8 cellular contexts compared by ENCODE assay signal in genomic region chr16:67874147-67874771, GRCh38. TPM values are rescaled to one million over a fixed set of nuclear protein-coding genes. Genes with fewer than 3 reads are reported as not detected.
A peak's percentile ranks its signal among the peaks of the same experiment; 100 is the strongest.
DNase-seq lines count a peak whose midpoint lies in the region; ATAC-seq, FAIRE-seq and TF ChIP-seq lines count a peak whose summit lies in the region.

No MANE protein-coding gene starts in this region.

- POLR2A ChIA-PET in WTC11 (lab: Charles Lee) = interaction anchor here (0.5 kb wide), 1 partner anchor 191 kb away, joined by 4 read pairs; no protein-coding TSS in a partner anchor

- DNase-seq in HAP-1 (ENCODE audit: low spot score in 2 of 2) (no peak), WTC11 (ENCODE audit: low spot score) (no peak), glutamatergic neuron (no peak), small intestine (no peak), HuH-7 (ENCODE audit: low spot score) (no peak), RCC 7860 (ENCODE audit: low spot score) (no peak)

- H3K4me1 Mint-ChIP-seq in WTC11 (peaks cover 15% of the 10 kb centered on the region), glutamatergic neuron (ENCODE audit: low read depth, unreplicated experiment) (peaks cover 14% of the 10 kb centered on the region)

- WGBS in small intestine, 3 donors = 34 to 44% (median 40%) methylated on average over 6 of the region's 6 CpGs

- ATAC-seq in WTC11 = no peak
- ATAC-seq in HG03457 (IDR thresholded peaks at IDR 0.05; ENCODE audit: unreplicated experiment) = no peak
- no peak for ATAC-seq in GM18867 (IDR thresholded peaks at IDR 0.05; ENCODE audit: unreplicated experiment)

- no peaks in the 10 kb centered on the region for H3K9me3 ChIP-seq in HAP-1
- no peaks in the 10 kb centered on the region for H3K9me3 ChIP-seq in small intestine (ENCODE audit: control insufficient read depth, low read depth)

- H3K36me3 Mint-ChIP-seq in WTC11 = peaks cover 41% of the 10 kb centered on the region
- H3K36me3 Mint-ChIP-seq in glutamatergic neuron (ENCODE audit: unreplicated experiment) = no peaks in the 10 kb centered on the region

- H3K27me3 Mint-ChIP-seq in WTC11 (ENCODE audit: low read depth) = no peaks in the 10 kb centered on the region
- peaks cover 3% of the 10 kb centered on the region for H3K27me3 Mint-ChIP-seq in glutamatergic neuron (ENCODE audit: unreplicated experiment)

- H3K27ac Mint-ChIP-seq in WTC11 (no peak overlapping the region), glutamatergic neuron (ENCODE audit: unreplicated experiment) (peak overlapping the region; percentile 91)

- CTCF ChIA-PET in WTC11 (lab: Charles Lee) = interaction anchor here (1.2 to 3.2 kb wide), 6 partner anchors 10 to 353 kb away, joined by 3 to 29 read pairs (median 4); partner anchors contain the start of gene NRN1L

- peaks cover 11% of the 10 kb centered on the region for H3K4me1 ChIP-seq in HAP-1
- H3K4me1 ChIP-seq in small intestine (ENCODE audit: control insufficient read depth in 2 of 2, insufficient read depth in 1 of 2, low read depth in 1 of 2, low read length in 1 of 2) = peaks cover 0 to 9% of the 10 kb centered on the region in 2 donors

- FAIRE-seq in small intestine (lab: Jason Lieb, UNC) = no peak
- FAIRE-seq in RCC 7860 (lab: Jason Lieb, UNC) = no peak

- H3K4me3 ChIP-seq in HAP-1 = peak overlapping the region; percentile 89
- peak overlapping the region; percentile 86 to 93 for H3K4me3 ChIP-seq in small intestine (ENCODE audit: low read depth in 1 of 2, low read length in 2 of 2)

- no peaks in the 10 kb centered on the region for H3K9me3 Mint-ChIP-seq in WTC11
- peaks cover 11% of the 10 kb centered on the region for H3K9me3 Mint-ChIP-seq in glutamatergic neuron (ENCODE audit: unreplicated experiment)

- H3K27ac ChIP-seq in small intestine (ENCODE audit: low read depth in 1 of 2, low read length in 1 of 2) = no peak overlapping the region

- in situ Hi-C loops in HAP-1 (cut with MboI; ENCODE audit: low sequenced_read_pairs) = no loop called here

- H3K27me3 ChIP-seq in HAP-1 (ENCODE audit: low read depth) (no peaks in the 10 kb centered on the region), small intestine (ENCODE audit: control insufficient read depth in 2 of 2, insufficient read depth in 2 of 2, low read length in 2 of 2) (no peaks in the 10 kb centered on the region)

- TF ChIP-seq CTCF in WTC11 (IDR thresholded peaks at IDR 0.05) (no peak), glutamatergic neuron (IDR thresholded peaks at IDR 0.05; ENCODE audit: partially characterized antibody, unreplicated experiment) (no peak)

- H3K4me3 Mint-ChIP-seq in WTC11 = peak overlapping the region; percentile 92
- H3K4me3 Mint-ChIP-seq in glutamatergic neuron (ENCODE audit: unreplicated experiment) = peak overlapping the region; percentile 94

- peaks cover 63% of the 10 kb centered on the region for H3K36me3 ChIP-seq in HAP-1 (replicated peaks)
- peaks cover 12 to 15% of the 10 kb centered on the region in 2 donors for H3K36me3 ChIP-seq in small intestine (ENCODE audit: control insufficient read depth in 2 of 2, insufficient read depth in 2 of 2, low read length in 2 of 2)

TF ChIP-seq in WTC11, 78 proteins besides CTCF, POLR2A, EP300 and RAD21 (continues in another document):
- TF ChIP-seq GABPB1 (CRISPR knock-in tag; IDR thresholded peaks at IDR 0.05) (no peak), ZNF512 (CRISPR knock-in tag; IDR thresholded peaks at IDR 0.05; ENCODE audit: borderline replicate concordance) (no peak), MXD4 (CRISPR knock-in tag; IDR thresholded peaks at IDR 0.05; ENCODE audit: borderline replicate concordance) (no peak), ZNF281 (CRISPR knock-in tag; IDR thresholded peaks at IDR 0.05) (no peak), EMX1 (CRISPR knock-in tag; IDR thresholded peaks at IDR 0.05) (no peak), ZNF263 (CRISPR knock-in tag; IDR thresholded peaks at IDR 0.05; ENCODE audit: low read depth) (no peak), ZNF138 (CRISPR knock-in tag; conservative IDR thresholded peaks at IDR 0.05) (no peak), ATF3 (CRISPR knock-in tag; conservative IDR thresholded peaks at IDR 0.05) (no peak), ZNF532 (CRISPR knock-in tag; IDR thresholded peaks at IDR 0.05; ENCODE audit: borderline replicate concordance) (no peak)

RNA-seq across cellular contexts. Expression of gene EDC4, which starts 1.4 kb away (rescaled TPM):
- total RNA-seq in WTC11 (2021) (72.6 to 83.7 TPM (median 74.1 TPM) in 3 replicates), glutamatergic neuron (ENCODE audit: unreplicated experiment) (142 TPM)
- polyA plus RNA-seq in small intestine = 10 to 100 TPM; 30.6 to 76.5 (median 50.8) TPM

RNA-seq across cellular contexts. Expression of gene NRN1L, which starts 10.4 kb away (rescaled TPM):
- 7.0 to 12.4 TPM (median 7.4 TPM) in 3 replicates for total RNA-seq in WTC11 (2021)
- total RNA-seq in glutamatergic neuron (ENCODE audit: unreplicated experiment) = 1.0 TPM
- 1 to 10 TPM in 2 of 3 donors, under 1 TPM in 1; 0.69 to 6.0 (median 2.4) TPM for polyA plus RNA-seq in small intestine

RNA-seq across cellular contexts. Expression of gene PSKH1, which starts 18.8 kb away (rescaled TPM):
- total RNA-seq in WTC11 (2021) = 29.0 to 32.6 TPM (median 31.6 TPM) in 3 replicates
- total RNA-seq in glutamatergic neuron (ENCODE audit: unreplicated experiment) = 27.9 TPM
- polyA plus RNA-seq in small intestine = 10 to 100 TPM; 13.8 to 28.4 (median 18.8) TPM

RNA-seq across cellular contexts. Expression of gene CENPT, which starts 26.8 kb away (rescaled TPM):
- 52.1 to 58.3 TPM (median 57.3 TPM) in 3 replicates for total RNA-seq in WTC11 (2021)
- 153 TPM for total RNA-seq in glutamatergic neuron (ENCODE audit: unreplicated experiment)
- 100 to 1,000 TPM in 1 of 3 donors, 10 to 100 TPM in 2; 25.3 to 111 (median 45.1) TPM for polyA plus RNA-seq in small intestine

RNA-seq across cellular contexts. Expression of gene NUTF2, which starts 27.5 kb away (rescaled TPM):
- total RNA-seq in WTC11 (2021) (183 to 205 TPM (median 200 TPM) in 3 replicates), glutamatergic neuron (ENCODE audit: unreplicated experiment) (196 TPM)
- polyA plus RNA-seq in small intestine = 100 to 1,000 TPM in 1 of 3 donors, 10 to 100 TPM in 2; 77.3 to 104 (median 99.6) TPM
